In genomic region chr15:73989001-73989798, GRCh38 we compare ENCODE assay signal across 9 cellular contexts. TPM values are rescaled to one million over a fixed set of nuclear protein-coding genes. Genes with fewer than 3 reads are reported as not detected.
A peak's percentile ranks its signal among the peaks of the same experiment; 100 is the strongest.
DNase-seq lines count a peak whose midpoint lies in the region; ATAC-seq and TF ChIP-seq lines count a peak whose summit lies in the region.
"Had no signal": no experiment of that assay in that cellular context is flagged by ENCODE, and none has a peak within 500 bp of the region (broad histone marks: within the 10 kb centered on the region; RNA-seq: fewer than 3 reads in every experiment).

No MANE protein-coding gene starts in this region.

- ATAC-seq in left lobe of liver, result no peak

- DNase-seq in EH (ENCODE audit: low read depth) (peak; percentile 88), RPMI7951 (ENCODE audit: low read depth) (peak; percentile 92), fibroblast of lung (ENCODE audit: low read depth in 2 of 2) (peak; percentile 79 to 90), skeletal muscle cell (ENCODE audit: low read depth) (peak; percentile 61), GM10248 (ENCODE audit: extremely low spot score) (no peak), left lobe of liver (ENCODE audit: low spot score) (no peak), DMS153 (lab: John Stamatoyannopoulos, UW) (no peak)
- no peak for DNase-seq in activated CD4-positive, alpha-beta T cell treated with anti-CD3 and anti-CD28 coated beads, Interleukin-2, amount 50 U/mL, for 48 hours
- DNase-seq: NCI-H774 had no signal

- peaks cover 50% of the 10 kb centered on the region for H3K4me1 ChIP-seq in fibroblast of lung (ENCODE audit: control insufficient read depth, extremely low read depth, insufficient read depth, low read length)

- H3K9ac ChIP-seq in fibroblast of lung (ENCODE audit: insufficient read depth, low read length), result no peak overlapping the region

- CTCF ChIA-PET in GM10248 (lab: Yijun Ruan, JAX), result interaction anchor here (0.7 to 11.6 kb wide), 4 partner anchors 16 to 64 kb away, joined by 3 to 162 read pairs (median 4); no protein-coding TSS in a partner anchor

- TF ChIP-seq CTCF in fibroblast of lung (conservative IDR thresholded peaks at IDR 0.05 in 1 of 2, IDR thresholded peaks at IDR 0.05 in 1 of 2; ENCODE audit: low read depth in 1 of 2, low read length in 2 of 2) (no peak), GM10248 (IDR thresholded peaks at IDR 0.05; ENCODE audit: control extremely low read depth, extremely low read depth, low read depth, missing control alignments) (no peak)

- H3K4me3 ChIP-seq in fibroblast of lung (replicated peaks in 1 of 4; ENCODE audit: control extremely low read depth in 1 of 4, insufficient read depth in 1 of 4, low read depth in 3 of 4, low read length in 4 of 4), result no peak overlapping the region
- no peak overlapping the region for H3K4me3 ChIP-seq in skeletal muscle cell (ENCODE audit: low read depth, low read length)

- no peaks in the 10 kb centered on the region for H3K9me3 ChIP-seq in fibroblast of lung (ENCODE audit: control insufficient read depth, insufficient read depth, low read depth, low read length)

- no peak overlapping the region for H2AFZ ChIP-seq in fibroblast of lung (ENCODE audit: low read length)

- H3K27ac ChIP-seq in fibroblast of lung (ENCODE audit: insufficient read depth, low read length), result peak overlapping the region; percentile 16

- H4K20me1 ChIP-seq in fibroblast of lung (ENCODE audit: control insufficient read depth, extremely low read depth, insufficient read depth, low read length), result no peaks in the 10 kb centered on the region

- POLR2A ChIA-PET in GM10248 (lab: Yijun Ruan, JAX), result interaction anchor here (0.5 kb wide), 1 partner anchor 15 kb away, joined by 3 read pairs; no protein-coding TSS in a partner anchor

- H3K27me3 ChIP-seq in fibroblast of lung (ENCODE audit: control insufficient read depth, insufficient read depth, low read length), result no peaks in the 10 kb centered on the region

- H3K4me2 ChIP-seq in fibroblast of lung (ENCODE audit: extremely low read depth, insufficient read depth, low read length), result peak overlapping the region; percentile 39

- H3K36me3 ChIP-seq in fibroblast of lung (ENCODE audit: control insufficient read depth, insufficient read depth, low read length), result no peaks in the 10 kb centered on the region

- H3K79me2 ChIP-seq in fibroblast of lung (ENCODE audit: control insufficient read depth, insufficient read depth, low read length), result no peaks in the 10 kb centered on the region

RNA-seq across cellular contexts. Expression of gene STOML1, which starts 2.9 kb away (rescaled TPM):
- total RNA-seq in RPMI7951 (2014; rRNA removed; shearing (Covaris generic)), result 20.4 and 26.8 TPM in 2 replicates
- 9.2 and 24.8 TPM in 2 replicates for total RNA-seq in fibroblast of lung
- polyA plus RNA-seq in fibroblast of lung, result 8.7 and 9.8 TPM in 2 replicates
- polyA plus RNA-seq in fibroblast of lung (2012), result 17.9 and 21.1 TPM in 2 replicates
- 23.9 and 42.9 TPM in 2 replicates for polyA minus RNA-seq in fibroblast of lung (ENCODE audit: low replicate concordance)
- 8.1 TPM for total RNA-seq in left lobe of liver

RNA-seq across cellular contexts. Expression of gene PML, which starts 5.3 kb away (rescaled TPM):
- 26.1 and 39.7 TPM in 2 replicates for total RNA-seq in RPMI7951 (2014; rRNA removed; shearing (Covaris generic))
- total RNA-seq in fibroblast of lung (16.4 and 34.0 TPM in 2 replicates), left lobe of liver (15.5 TPM)
- 11.1 and 15.5 TPM in 2 replicates for polyA plus RNA-seq in fibroblast of lung
- 54.7 and 63.1 TPM in 2 replicates for polyA plus RNA-seq in fibroblast of lung (2012)
- polyA minus RNA-seq in fibroblast of lung (ENCODE audit: low replicate concordance), result 101 and 102 TPM in 2 replicates

Comparison
In these comparisons a context has a peak if more than half of its experiments do, and no peak if none do; other contexts are left out.
1. DNase-seq: peak in EH (single experiment), RPMI7951 (single experiment), fibroblast of lung (2 of 2) and skeletal muscle cell (single experiment); none in activated CD4-positive, alpha-beta T cell treated with anti-CD3 and anti-CD28 coated beads, Interleukin-2, amount 50 U/mL, for 48 hours (0 of 2), GM10248 (single experiment), left lobe of liver (single experiment) and DMS153 (single experiment).